In genomic region chr13:101712026-101712348, GRCh38 we compare ENCODE assay signal across 15 cellular contexts.
DNase-seq lines count a peak whose midpoint lies in the region; ATAC-seq, FAIRE-seq and TF ChIP-seq lines count a peak whose summit lies in the region.
"Had no signal": no experiment of that assay in that cellular context is flagged by ENCODE, and none has a peak within 500 bp of the region (broad histone marks: within the 10 kb centered on the region; RNA-seq: fewer than 3 reads in every experiment).

No MANE protein-coding gene starts in this region.

- no peaks in the 10 kb centered on the region for H3K27me3 ChIP-seq in right atrium auricular region
- H3K27me3 ChIP-seq in endothelial cell of umbilical vein (ENCODE audit: control insufficient read depth in 2 of 2, insufficient read depth in 2 of 2, low read length in 2 of 2), result no peaks in the 10 kb centered on the region
- no peaks in the 10 kb centered on the region for H3K27me3 ChIP-seq in psoas muscle (ENCODE audit: insufficient read depth in 3 of 3, low read length in 2 of 3)
- H3K27me3 ChIP-seq: BLaER1 had no signal

- FAIRE-seq in endothelial cell of umbilical vein (lab: Jason Lieb, UNC), result no peak
- FAIRE-seq: A204.1 had no signal

- no peak overlapping the region for H3K4me3 Mint-ChIP-seq in stimulated activated memory B cell treated with anti-CD40 and anti-IgM and Interleukin-4, amounts not matched to agents 10 μg/mL and 1 μg/mL and 100 μg/mL, for 72 hours
- H3K4me3 Mint-ChIP-seq: CD8-positive, alpha-beta memory T cell; H9 had no signal

- TF ChIP-seq CTCF in right atrium auricular region (IDR thresholded peaks at IDR 0.05) (no peak), endothelial cell of umbilical vein (IDR thresholded peaks at IDR 0.05; ENCODE audit: extremely low read depth in 1 of 2, insufficient read depth in 1 of 2, low read depth in 1 of 2, low read length in 2 of 2) (no peak), psoas muscle (IDR thresholded peaks at IDR 0.05) (no peak)

- H3K4me3 ChIP-seq in right atrium auricular region (no peak overlapping the region), endothelial cell of umbilical vein (replicated peaks in 1 of 3; ENCODE audit: insufficient read depth in 1 of 3, low read depth in 1 of 3, low read length in 3 of 3) (no peak overlapping the region), psoas muscle (no peak overlapping the region)
- H3K4me3 ChIP-seq: BLaER1 had no signal

- no peaks in the 10 kb centered on the region for H4K20me1 ChIP-seq in endothelial cell of umbilical vein (replicated peaks; ENCODE audit: control insufficient read depth, extremely low read depth, insufficient read depth, low read length)
- H4K20me1 ChIP-seq: BLaER1 had no signal

- CTCF ChIA-PET in endothelial cell of umbilical vein (lab: Charles Lee), result no interaction called here

- H3K36me3 ChIP-seq in right atrium auricular region (no peaks in the 10 kb centered on the region), endothelial cell of umbilical vein (ENCODE audit: control insufficient read depth in 2 of 2, extremely low read depth in 1 of 2, insufficient read depth in 2 of 2, low read length in 2 of 2) (no peaks in the 10 kb centered on the region), psoas muscle (ENCODE audit: insufficient read depth in 1 of 2, low read depth in 1 of 2) (no peaks in the 10 kb centered on the region)
- H3K36me3 ChIP-seq: BLaER1 had no signal

- H3K9me3 Mint-ChIP-seq in stimulated activated memory B cell treated with anti-CD40 and anti-IgM and Interleukin-4, amounts not matched to agents 10 μg/mL and 1 μg/mL and 100 μg/mL, for 72 hours, result no peaks in the 10 kb centered on the region
- H3K9me3 Mint-ChIP-seq: H9 had no signal

- H3K27ac Mint-ChIP-seq in stimulated activated memory B cell treated with anti-CD40 and anti-IgM and Interleukin-4, amounts not matched to agents 10 μg/mL and 1 μg/mL and 100 μg/mL, for 72 hours, result no peak overlapping the region
- H3K27ac Mint-ChIP-seq: CD8-positive, alpha-beta memory T cell; H9 had no signal

- H2AFZ ChIP-seq in endothelial cell of umbilical vein (ENCODE audit: low read depth, low read length), result no peak overlapping the region

- H3K79me2 ChIP-seq in endothelial cell of umbilical vein (ENCODE audit: control insufficient read depth, insufficient read depth, low read length), result no peaks in the 10 kb centered on the region

- H3K27me3 Mint-ChIP-seq in stimulated activated memory B cell treated with anti-CD40 and anti-IgM and Interleukin-4, amounts not matched to agents 10 μg/mL and 1 μg/mL and 100 μg/mL, for 72 hours, result peaks cover 15% of the 10 kb centered on the region

- dilution Hi-C loops in endothelial cell of umbilical vein (cut with MboI; ENCODE audit: extremely low pct_ligation_motif_present, low sequenced_read_pairs), result no loop called here

- no TSS peak for BruUV-seq in endothelial cell of umbilical vein (replicated peaks; lab: Mats Ljungman, UMichigan)

- H3K36me3 Mint-ChIP-seq in stimulated activated memory B cell treated with anti-CD40 and anti-IgM and Interleukin-4, amounts not matched to agents 10 μg/mL and 1 μg/mL and 100 μg/mL, for 72 hours, result no peaks in the 10 kb centered on the region
- H3K36me3 Mint-ChIP-seq: CD8-positive, alpha-beta memory T cell had no signal

- no peak for TF ChIP-seq POLR2A in endothelial cell of umbilical vein (IDR thresholded peaks at IDR 0.05; ENCODE audit: low read depth, low read length)

- intact Hi-C loops in Right ventricle myocardium superior (cut with DNase I) (no loop called here), endothelial cell of umbilical vein (cut with micrococcal nuclease) (no loop called here), psoas muscle (cut with DNase I) (no loop called here)

- no peak for DNase-seq in Right ventricle myocardium superior
- no peak for DNase-seq in right atrium auricular region (ENCODE audit: low spot score)
- DNase-seq in amniotic epithelial cell (ENCODE audit: low read depth), result peak; percentile 24
- DNase-seq in endothelial cell of umbilical vein (ENCODE audit: low read depth, low spot score), result peak; percentile 8
- DNase-seq in psoas muscle, result no peak
- no peak for DNase-seq in NCI-H1048 (lab: John Stamatoyannopoulos, UW)
- DNase-seq in AG20443 (ENCODE audit: low spot score), result no peak
- DNase-seq: Caco-2; CD8-positive, alpha-beta memory T cell; DMS53; GOT3; H9 had no signal

- 61 to 72% (median 69%) methylated on average over 2 of the region's 2 CpGs for WGBS in psoas muscle, 3 donors

- no peak overlapping the region for H3K27ac ChIP-seq in right atrium auricular region
- H3K27ac ChIP-seq in endothelial cell of umbilical vein (ENCODE audit: insufficient read depth, low read depth, low read length), result no peak overlapping the region
- H3K27ac ChIP-seq in psoas muscle, result no peak overlapping the region
- H3K27ac ChIP-seq: BLaER1 had no signal

- H3K4me2 ChIP-seq in endothelial cell of umbilical vein (ENCODE audit: insufficient read depth, low read length), result no peak overlapping the region
- H3K4me2 ChIP-seq: BLaER1 had no signal

- no peak overlapping the region for H3K9ac ChIP-seq in endothelial cell of umbilical vein (replicated peaks; ENCODE audit: extremely low read depth, insufficient read depth, low read length)
- H3K9ac ChIP-seq: BLaER1 had no signal

- ATAC-seq in Right ventricle myocardium superior (ENCODE audit: poor library complexity) (peak; percentile 63), psoas muscle (peak in 3 of 4 donors; percentile 13 to 42 (median 17))
- no peak for ATAC-seq in stimulated activated memory B cell treated with anti-CD40 and anti-IgM and Interleukin-4, amounts not matched to agents 10 μg/mL and 1 μg/mL and 100 μg/mL, for 72 hours

- POLR2A ChIA-PET in endothelial cell of umbilical vein (lab: Charles Lee), result no interaction called here

- H3K4me1 Mint-ChIP-seq in stimulated activated memory B cell treated with anti-CD40 and anti-IgM and Interleukin-4, amounts not matched to agents 10 μg/mL and 1 μg/mL and 100 μg/mL, for 72 hours, result no peaks in the 10 kb centered on the region

- H3K4me1 ChIP-seq in right atrium auricular region (no peaks in the 10 kb centered on the region), endothelial cell of umbilical vein (ENCODE audit: control insufficient read depth, extremely low read depth, insufficient read depth, low read length) (no peaks in the 10 kb centered on the region), psoas muscle (no peaks in the 10 kb centered on the region)
- H3K4me1 ChIP-seq: Caco-2 had no signal

- no peaks in the 10 kb centered on the region for H3K9me3 ChIP-seq in right atrium auricular region
- no peaks in the 10 kb centered on the region for H3K9me3 ChIP-seq in endothelial cell of umbilical vein (replicated peaks; ENCODE audit: control insufficient read depth, insufficient read depth, low read length)
- H3K9me3 ChIP-seq in psoas muscle, result no peaks in the 10 kb centered on the region
- H3K9me3 ChIP-seq: BLaER1, Caco-2 had no signal

- no peaks in the 10 kb centered on the region for H3K9me1 ChIP-seq in endothelial cell of umbilical vein (replicated peaks; ENCODE audit: control insufficient read depth, extremely low read depth, insufficient read depth, low read length)

TF ChIP-seq in endothelial cell of umbilical vein, 7 proteins besides CTCF, POLR2A, EP300 and RAD21:
- TF ChIP-seq, protein P1, sequence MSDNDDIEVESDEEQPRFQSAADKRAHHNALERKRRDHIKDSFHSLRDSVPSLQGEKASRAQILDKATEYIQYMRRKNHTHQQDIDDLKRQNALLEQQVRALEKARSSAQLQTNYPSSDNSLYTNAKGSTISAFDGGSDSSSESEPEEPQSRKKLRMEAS (IDR thresholded peaks at IDR 0.05; ENCODE audit: insufficient read depth, insufficient read length), result no peak
- TF ChIP-seq POLR2AphosphoS5 (IDR thresholded peaks at IDR 0.05; ENCODE audit: insufficient read depth, low read depth, low read length) (no peak), MYC (IDR thresholded peaks at IDR 0.05; ENCODE audit: low read depth, low read length) (no peak), EZH2 (IDR thresholded peaks at IDR 0.05; ENCODE audit: borderline replicate concordance, low read depth, low read length, severe bottlenecking) (no peak), JUN (IDR thresholded peaks at IDR 0.05; ENCODE audit: borderline replicate concordance, insufficient read depth, insufficient read length, low read depth) (no peak), GATA2 (IDR thresholded peaks at IDR 0.05; ENCODE audit: insufficient read depth, insufficient read length, low read depth, low read length) (no peak), FOS (IDR thresholded peaks at IDR 0.05; ENCODE audit: borderline replicate concordance, insufficient read depth, low read length) (no peak)

Comparison
In these comparisons a context has a peak if more than half of its experiments do, and no peak if none do; other contexts are left out.
1. DNase-seq: peak in amniotic epithelial cell (single experiment) and endothelial cell of umbilical vein (single experiment); none in Right ventricle myocardium superior (single experiment), right atrium auricular region (single experiment), psoas muscle (0 of 2), NCI-H1048 (single experiment) and AG20443 (single experiment).